Comparison of ENCODE assay signal across 12 cellular contexts in the genomic region with DNA sequence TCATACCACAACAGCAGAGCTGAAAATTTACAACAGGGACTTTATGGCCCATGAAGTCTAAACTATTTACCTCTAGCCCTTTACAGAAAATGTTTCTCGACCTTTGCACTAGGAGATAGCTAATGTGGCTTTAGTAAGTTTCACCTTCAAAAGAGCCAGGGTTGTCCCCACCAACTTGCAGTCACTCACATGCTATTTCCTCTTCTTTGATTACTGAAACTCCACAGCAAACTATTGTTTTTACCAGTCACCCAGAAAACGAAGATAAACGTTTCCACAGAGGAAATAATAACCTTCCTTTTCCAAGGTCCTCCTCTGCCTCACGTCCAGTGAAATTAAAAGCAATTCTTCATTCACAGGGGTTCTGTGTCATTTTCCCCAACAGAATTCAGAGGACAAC. TPM values are rescaled to one million over a fixed set of nuclear protein-coding genes. Genes with fewer than 3 reads are reported as not detected.
DNase-seq lines count a peak whose midpoint lies in the region; ATAC-seq, FAIRE-seq and TF ChIP-seq lines count a peak whose summit lies in the region.
"Had no signal": no experiment of that assay in that cellular context is flagged by ENCODE, and none has a peak within 500 bp of the region (broad histone marks: within the 10 kb centered on the region; RNA-seq: fewer than 3 reads in every experiment).

No MANE protein-coding gene starts in this region.

- peaks cover 92% of the 10 kb centered on the region for H3K79me2 ChIP-seq in astrocyte (ENCODE audit: insufficient read depth, low read length)

- TF ChIP-seq CTCF in heart left ventricle (IDR thresholded peaks at IDR 0.05) (no peak), astrocyte (IDR thresholded peaks at IDR 0.05; ENCODE audit: insufficient read depth, low read depth, low read length) (no peak), type B pancreatic cell (conservative IDR thresholded peaks at IDR 0.05) (no peak)

- H3K27ac Mint-ChIP-seq in astrocyte (ENCODE audit: unreplicated experiment) = peak overlapping the region; percentile 79
- peak overlapping the region; percentile 59 for H3K27ac Mint-ChIP-seq in type B pancreatic cell
- H3K27ac Mint-ChIP-seq in T-helper 17 cell = no peak overlapping the region
- H3K27ac Mint-ChIP-seq in effector memory CD8-positive, alpha-beta T cell = no peak overlapping the region
- H3K27ac Mint-ChIP-seq: dendritic cell treated with granulocyte-macrophage colony-stimulating factor and Interleukin-4, amounts not matched to agents 40 ng/mL and 50 ng/mL, for 4 days had no signal

- H3K27me3 Mint-ChIP-seq in astrocyte (ENCODE audit: low read depth, unreplicated experiment) (no peaks in the 10 kb centered on the region), type B pancreatic cell (no peaks in the 10 kb centered on the region), T-helper 17 cell (peaks cover 13% of the 10 kb centered on the region)
- no peaks in the 10 kb centered on the region for H3K27me3 Mint-ChIP-seq in effector memory CD8-positive, alpha-beta T cell

- 31 to 42% (median 40%) methylated on average over 4 of the region's 4 CpGs for WGBS in heart left ventricle, 4 donors

- H3K9me3 Mint-ChIP-seq in astrocyte (ENCODE audit: unreplicated experiment) = no peaks in the 10 kb centered on the region
- peaks cover 8% of the 10 kb centered on the region for H3K9me3 Mint-ChIP-seq in type B pancreatic cell
- no peaks in the 10 kb centered on the region for H3K9me3 Mint-ChIP-seq in effector memory CD8-positive, alpha-beta T cell
- H3K9me3 Mint-ChIP-seq: dendritic cell treated with granulocyte-macrophage colony-stimulating factor and Interleukin-4, amounts not matched to agents 40 ng/mL and 50 ng/mL, for 4 days had no signal

- H3K4me2 ChIP-seq in astrocyte (ENCODE audit: low read length) = peak overlapping the region; percentile 38

- H4K20me1 ChIP-seq in astrocyte (ENCODE audit: insufficient read depth, low read length) = peaks cover 15% of the 10 kb centered on the region

- H3K36me3 Mint-ChIP-seq in astrocyte (ENCODE audit: low read depth, unreplicated experiment) (peaks cover 5% of the 10 kb centered on the region), type B pancreatic cell (peaks cover 36% of the 10 kb centered on the region), T-helper 17 cell (ENCODE audit: low read depth) (peaks cover 2% of the 10 kb centered on the region)
- no peaks in the 10 kb centered on the region for H3K36me3 Mint-ChIP-seq in effector memory CD8-positive, alpha-beta T cell (ENCODE audit: insufficient read depth)

- no peaks in the 10 kb centered on the region for H3K36me3 ChIP-seq in heart left ventricle
- H3K36me3 ChIP-seq in astrocyte (ENCODE audit: insufficient read depth, low read length) = peaks cover 5% of the 10 kb centered on the region

- H3K27ac ChIP-seq in heart left ventricle = peak overlapping the region in 9 of 12 donors; percentile 6 to 54 (median 36)
- H3K27ac ChIP-seq in astrocyte (ENCODE audit: low read depth, low read length) = peak overlapping the region; percentile 41
- H3K27ac ChIP-seq: GM23248 had no signal

- intact Hi-C loops in heart left ventricle (cut with DNase I) (no loop called here), Right ventricle myocardium superior (cut with DNase I) (no loop called here)

- H3K27me3 ChIP-seq in heart left ventricle (peaks cover 0 to 19% (median 0%) of the 10 kb centered on the region in 9 donors), astrocyte (ENCODE audit: insufficient read depth, low read length) (no peaks in the 10 kb centered on the region)

- no peak overlapping the region for H3K4me3 Mint-ChIP-seq in astrocyte (ENCODE audit: unreplicated experiment)
- no peak overlapping the region for H3K4me3 Mint-ChIP-seq in type B pancreatic cell
- no peak overlapping the region for H3K4me3 Mint-ChIP-seq in T-helper 17 cell
- no peak overlapping the region for H3K4me3 Mint-ChIP-seq in effector memory CD8-positive, alpha-beta T cell
- H3K4me3 Mint-ChIP-seq: dendritic cell treated with granulocyte-macrophage colony-stimulating factor and Interleukin-4, amounts not matched to agents 40 ng/mL and 50 ng/mL, for 4 days had no signal

- H2AFZ ChIP-seq in astrocyte (ENCODE audit: low read depth, low read length) = no peak overlapping the region
- H2AFZ ChIP-seq: GM23248 had no signal

- H3K4me3 ChIP-seq in heart left ventricle (no peak overlapping the region), astrocyte (ENCODE audit: insufficient read depth, low read depth, low read length) (no peak overlapping the region)
- H3K4me3 ChIP-seq: GM23248 had no signal

- H3K4me1 Mint-ChIP-seq in astrocyte (ENCODE audit: low read depth, unreplicated experiment) (peaks cover 39% of the 10 kb centered on the region), type B pancreatic cell (ENCODE audit: unreplicated experiment) (peaks cover 51% of the 10 kb centered on the region), T-helper 17 cell (no peaks in the 10 kb centered on the region)
- H3K4me1 Mint-ChIP-seq in effector memory CD8-positive, alpha-beta T cell (ENCODE audit: low read depth in 2 of 2) = no peaks in the 10 kb centered on the region

- peak in 2 of 4 donors; percentile 7 to 38 for ATAC-seq in heart left ventricle
- ATAC-seq in Right ventricle myocardium superior (ENCODE audit: poor library complexity) = no peak
- peak; percentile 94 for ATAC-seq in HG02943 (IDR thresholded peaks at IDR 0.05; ENCODE audit: low read depth, unreplicated experiment)
- no peak for ATAC-seq in T-helper 17 cell
- no peak for ATAC-seq in HG03097 (IDR thresholded peaks at IDR 0.05; ENCODE audit: low FRiP score, unreplicated experiment)
- no peak for ATAC-seq in effector memory CD8-positive, alpha-beta T cell (replicated peaks)

- no peak for TF ChIP-seq POLR2A in heart left ventricle (IDR thresholded peaks at IDR 0.05)

- H3K4me1 ChIP-seq in heart left ventricle (peaks cover 5 to 83% (median 54%) of the 10 kb centered on the region in 12 donors), astrocyte (ENCODE audit: insufficient read depth, low read length) (peaks cover 49% of the 10 kb centered on the region)

- H3K9ac ChIP-seq in astrocyte (ENCODE audit: low read length) = peak overlapping the region; percentile 42
- H3K9ac ChIP-seq: GM23248 had no signal

- FAIRE-seq in astrocyte (lab: Jason Lieb, UNC) = no peak

- DNase-seq in heart left ventricle = no peak
- DNase-seq in Right ventricle myocardium superior = no peak
- no peak for DNase-seq in astrocyte (ENCODE audit: low read depth)
- no peak for DNase-seq in type B pancreatic cell (ENCODE audit: extremely low spot score, unreplicated experiment)
- no peak for DNase-seq in T-helper 17 cell
- no peak for DNase-seq in effector memory CD8-positive, alpha-beta T cell
- DNase-seq: GM23248, mammary epithelial cell, NCI-H82 had no signal

- H3K9me3 ChIP-seq in heart left ventricle = no peaks in the 10 kb centered on the region
- H3K9me3 ChIP-seq in astrocyte (ENCODE audit: insufficient read depth, low read depth, low read length) = no peaks in the 10 kb centered on the region
- no peaks in the 10 kb centered on the region for H3K9me3 ChIP-seq in T-helper 17 cell (ENCODE audit: control insufficient read depth, low read length, poor library complexity, severe bottlenecking)

RNA-seq across cellular contexts. Expression of a gene that starts 48.2 kb away (rescaled TPM):
- total RNA-seq in heart left ventricle (10 to 100 TPM; 32.5 to 71.7 (median 41.2) TPM), Right ventricle myocardium superior (37.9 TPM), astrocyte (94.3 and 105 TPM in 2 replicates), type B pancreatic cell (ENCODE audit: low replicate concordance) (45.4 and 65.0 TPM in 2 replicates), T-helper 17 cell (1 to 10 TPM in 1 of 2 donors, under 1 TPM in 1; 0.77 to 1.2 TPM)
- 10 to 100 TPM; 14.5 to 42.3 TPM for polyA plus RNA-seq in heart left ventricle

Comparison
In these comparisons a context has a peak if more than half of its experiments do, and no peak if none do; other contexts are left out.
1. H3K27ac Mint-ChIP-seq: peak in astrocyte (single experiment) and type B pancreatic cell (single experiment); none in T-helper 17 cell (single experiment) and effector memory CD8-positive, alpha-beta T cell (0 of 2).
2. RNA of a gene that starts 48.2 kb away (total RNA-seq): 94.3 to 105 TPM in astrocyte, 45.4 to 65.0 TPM in type B pancreatic cell, 32.5 to 71.7 TPM in heart left ventricle and 37.9 TPM in Right ventricle myocardium superior (single experiment); 0.77 to 1.2 TPM in T-helper 17 cell; every median in the first group is over 10 times any median in the second.